ENCODE assay signal across 19 cellular contexts in the genomic region with DNA sequence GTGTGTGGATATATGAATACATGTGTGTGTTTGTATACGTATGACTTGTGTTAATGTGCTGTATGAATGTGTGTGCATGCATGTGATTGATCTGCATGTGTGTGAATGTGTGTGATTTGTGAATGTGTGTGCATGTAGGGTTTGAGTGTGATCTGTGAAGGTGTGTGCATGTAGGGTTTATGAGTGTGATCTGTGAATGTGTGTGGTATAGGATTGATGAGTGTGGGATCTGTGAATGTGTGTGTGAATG.
DNase-seq lines count a peak whose midpoint lies in the region; ATAC-seq and TF ChIP-seq lines count a peak whose summit lies in the region.
"Had no signal": no experiment of that assay in that cellular context is flagged by ENCODE, and none has a peak within 500 bp of the region (broad histone marks: within the 10 kb centered on the region; RNA-seq: fewer than 3 reads in every experiment).

No MANE protein-coding gene starts in this region.

- DNase-seq in stimulated activated naive CD8-positive, alpha-beta T cell treated with anti-CD3 and anti-CD28 coated beads, Interleukin-15, Interleukin-2, amounts not matched to agents 100 U/mL and 50 U/mL, for 24 hours = no peak
- no peak for DNase-seq in naive thymus-derived CD4-positive, alpha-beta T cell
- DNase-seq in NOMO-1 (lab: John Stamatoyannopoulos, UW; ENCODE audit: unreplicated experiment in 2 of 2) (no peak), iPS-NIHi7 (ENCODE audit: extremely low spot score) (no peak)
- DNase-seq: effector memory CD4-positive, alpha-beta T cell; foreskin keratinocyte; GF-D8; mesenchymal stem cell; MV-4-11; NCI-H526; small intestine; stimulated activated CD4-positive, alpha-beta T cell treated with anti-CD3 and anti-CD28 coated beads, Interleukin-1b, Interleukin-23, amount 100 ng/mL, for 48 hours; T-helper 1 cell had no signal

- no peaks in the 10 kb centered on the region for H4K20me1 ChIP-seq in OCI-LY3 (ENCODE audit: insufficient read depth, low read length)

- H3K27me3 ChIP-seq in OCI-LY3 (ENCODE audit: low read depth, low read length) = no peaks in the 10 kb centered on the region; the same call in 1 of the 2 replicates
- H3K27me3 ChIP-seq in naive thymus-derived CD4-positive, alpha-beta T cell (ENCODE audit: control insufficient read depth in 2 of 2, insufficient read depth in 2 of 2, low read length in 2 of 2) = no peaks in the 10 kb centered on the region
- H3K27me3 ChIP-seq: foreskin keratinocyte, SJSA1 had no signal

- H3K79me2 ChIP-seq in OCI-LY3 (ENCODE audit: low read length) = no peaks in the 10 kb centered on the region

- POLR2A ChIA-PET in naive thymus-derived CD4-positive, alpha-beta T cell (lab: Charles Lee) = interaction anchor here (1.4 to 3.7 kb wide), 3 partner anchors 46 to 246 kb away, joined by 3 to 12 read pairs (median 7); partner anchors contain the start of gene ITPKB

- no peaks in the 10 kb centered on the region for H3K9me3 ChIP-seq in OCI-LY3 (ENCODE audit: insufficient read depth, low read length)
- no peaks in the 10 kb centered on the region for H3K9me3 ChIP-seq in naive thymus-derived CD4-positive, alpha-beta T cell (ENCODE audit: control insufficient read depth in 2 of 3, low read length in 3 of 3)
- H3K9me3 ChIP-seq: SJSA1 had no signal

- H3K27ac Mint-ChIP-seq in stimulated activated naive CD8-positive, alpha-beta T cell treated with anti-CD3 and anti-CD28 coated beads, Interleukin-15, Interleukin-2, amounts not matched to agents 100 ng/mL and 50 ng/mL, for 24 hours = peak overlapping the region; percentile 2
- H3K27ac Mint-ChIP-seq in naive thymus-derived CD4-positive, alpha-beta T cell = peak overlapping the region; percentile 0 to 96 (median 84)
- H3K27ac Mint-ChIP-seq: GM23338 had no signal

- no peak overlapping the region for H2AFZ ChIP-seq in OCI-LY3 (ENCODE audit: low read depth, low read length)
- H2AFZ ChIP-seq: GM23338 had no signal

- H3K4me1 ChIP-seq in OCI-LY3 (ENCODE audit: low read length) = peaks cover 38% of the 10 kb centered on the region
- H3K4me1 ChIP-seq in naive thymus-derived CD4-positive, alpha-beta T cell (ENCODE audit: control insufficient read depth in 2 of 2, insufficient read depth in 2 of 2, low read length in 2 of 2) = peaks cover 26 to 48% of the 10 kb centered on the region in 2 donors

- peaks cover 55% of the 10 kb centered on the region for H3K4me1 Mint-ChIP-seq in stimulated activated naive CD8-positive, alpha-beta T cell treated with anti-CD3 and anti-CD28 coated beads, Interleukin-15, Interleukin-2, amounts not matched to agents 100 ng/mL and 50 ng/mL, for 24 hours (ENCODE audit: low read depth)
- H3K4me1 Mint-ChIP-seq in naive thymus-derived CD4-positive, alpha-beta T cell = peaks cover 25 to 83% (median 68%) of the 10 kb centered on the region in 7 donors

- H3K27ac ChIP-seq in OCI-LY3 (ENCODE audit: low read length) = no peak overlapping the region
- peak overlapping the region; percentile 54 for H3K27ac ChIP-seq in naive thymus-derived CD4-positive, alpha-beta T cell (ENCODE audit: low read depth, low read length)
- H3K27ac ChIP-seq: foreskin keratinocyte, KMS-11, SJSA1 had no signal

- intact Hi-C loops in naive thymus-derived CD4-positive, alpha-beta T cell (cut with micrococcal nuclease) = no loop called here

- peaks cover 2% of the 10 kb centered on the region for H3K36me3 ChIP-seq in OCI-LY3 (replicated peaks; ENCODE audit: low read depth, low read length)
- peaks cover 11 to 79% (median 30%) of the 10 kb centered on the region in 3 experiments for H3K36me3 ChIP-seq in naive thymus-derived CD4-positive, alpha-beta T cell (ENCODE audit: control insufficient read depth in 2 of 3, insufficient read depth in 3 of 3, low read length in 3 of 3)

- TF ChIP-seq CTCF in OCI-LY3 (IDR thresholded peaks at IDR 0.05; ENCODE audit: low read depth, low read length) = no peak

- H3K36me3 Mint-ChIP-seq in stimulated activated naive CD8-positive, alpha-beta T cell treated with anti-CD3 and anti-CD28 coated beads, Interleukin-15, Interleukin-2, amounts not matched to agents 100 ng/mL and 50 ng/mL, for 24 hours (ENCODE audit: low read depth) = peaks cover 55% of the 10 kb centered on the region
- peaks cover 6 to 29% (median 15%) of the 10 kb centered on the region in 5 donors for H3K36me3 Mint-ChIP-seq in naive thymus-derived CD4-positive, alpha-beta T cell

- peak overlapping the region; percentile 29 for H3K4me2 ChIP-seq in OCI-LY3 (ENCODE audit: low read length)
- H3K4me2 ChIP-seq: GM23338 had no signal

- no peak overlapping the region for H3K4me3 Mint-ChIP-seq in stimulated activated naive CD8-positive, alpha-beta T cell treated with anti-CD3 and anti-CD28 coated beads, Interleukin-15, Interleukin-2, amounts not matched to agents 100 ng/mL and 50 ng/mL, for 24 hours
- peak overlapping the region in 3 of 10 donors; percentile 0 to 35 (median 8) for H3K4me3 Mint-ChIP-seq in naive thymus-derived CD4-positive, alpha-beta T cell
- H3K4me3 Mint-ChIP-seq: GM23338 had no signal

- H3K27me3 Mint-ChIP-seq in stimulated activated naive CD8-positive, alpha-beta T cell treated with anti-CD3 and anti-CD28 coated beads, Interleukin-15, Interleukin-2, amounts not matched to agents 100 ng/mL and 50 ng/mL, for 24 hours = no peaks in the 10 kb centered on the region
- H3K27me3 Mint-ChIP-seq in naive thymus-derived CD4-positive, alpha-beta T cell = no peaks in the 10 kb centered on the region

- CTCF ChIA-PET in naive thymus-derived CD4-positive, alpha-beta T cell (lab: Charles Lee) = interaction anchor here (7.2 kb wide), 1 partner anchor 190 kb away, joined by 60 read pairs; no protein-coding TSS in a partner anchor

- ATAC-seq in stimulated activated naive CD8-positive, alpha-beta T cell treated with anti-CD3 and anti-CD28 coated beads, Interleukin-15, Interleukin-2, amounts not matched to agents 100 U/mL and 50 U/mL, for 24 hours = no peak
- no peak for ATAC-seq in naive thymus-derived CD4-positive, alpha-beta T cell
- ATAC-seq in GM21528 (IDR thresholded peaks at IDR 0.05; ENCODE audit: low FRiP score, unreplicated experiment) = no peak
- ATAC-seq: foreskin keratinocyte had no signal

- no peaks in the 10 kb centered on the region for H3K9me3 Mint-ChIP-seq in stimulated activated naive CD8-positive, alpha-beta T cell treated with anti-CD3 and anti-CD28 coated beads, Interleukin-15, Interleukin-2, amounts not matched to agents 100 ng/mL and 50 ng/mL, for 24 hours
- no peaks in the 10 kb centered on the region for H3K9me3 Mint-ChIP-seq in naive thymus-derived CD4-positive, alpha-beta T cell
- H3K9me3 Mint-ChIP-seq: GM23338 had no signal

- H3K9ac ChIP-seq in OCI-LY3 (ENCODE audit: low read length) = no peak overlapping the region
- H3K9ac ChIP-seq: KMS-11 had no signal

- no peak overlapping the region for H3K4me3 ChIP-seq in OCI-LY3 (ENCODE audit: low read length)
- no peak overlapping the region for H3K4me3 ChIP-seq in naive thymus-derived CD4-positive, alpha-beta T cell (ENCODE audit: low read length)
- H3K4me3 ChIP-seq: GM23338, SJSA1 had no signal
